Comparison of ENCODE assay signal across 23 cellular contexts in the genomic region with DNA sequence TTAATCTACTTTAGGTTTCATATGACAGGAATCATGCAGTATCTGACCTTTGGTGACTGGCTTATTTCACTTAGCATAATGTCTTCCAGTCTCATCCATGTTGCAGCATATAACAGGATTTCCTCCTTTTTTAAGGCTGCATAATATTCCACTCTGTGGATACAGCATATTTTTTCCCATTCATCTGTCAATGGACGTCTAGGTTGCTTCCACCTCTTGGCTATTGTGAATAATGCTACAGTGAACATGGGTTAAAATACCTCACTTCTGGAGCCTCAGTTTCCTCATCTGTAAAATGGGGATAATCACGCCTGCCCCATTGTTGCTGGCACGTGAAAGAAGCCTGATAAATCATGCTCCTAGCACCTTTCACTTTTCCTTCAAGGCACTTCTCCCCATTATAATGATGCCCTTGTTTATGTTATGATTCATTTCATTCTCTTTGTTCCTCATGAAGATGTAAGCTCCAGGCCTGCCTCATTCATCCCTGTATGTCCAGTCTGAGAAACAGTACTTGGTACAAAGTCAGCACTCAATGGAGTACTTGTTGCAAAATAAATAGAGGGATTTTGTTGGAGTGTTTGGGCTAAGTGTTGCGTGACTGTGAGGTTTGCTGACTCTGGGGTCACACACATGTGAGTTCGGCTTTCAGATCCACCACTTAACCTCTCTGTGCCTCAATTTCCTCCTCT.
"Had no signal": no experiment of that assay in that cellular context is flagged by ENCODE, and none has a peak within 500 bp of the region (broad histone marks: within the 10 kb centered on the region; RNA-seq: fewer than 3 reads in every experiment).

No MANE protein-coding gene starts in this region.

- H3K27me3 Mint-ChIP-seq: activated CD4-positive, alpha-beta memory T cell treated with anti-CD3 and anti-CD28 coated beads for 36 hours; activated CD4-positive, alpha-beta T cell treated with anti-CD3 and anti-CD28 coated beads, Interleukin-2, amount 10 ng/mL, durations not matched to agents 7 days and 5 days; activated naive CD8-positive, alpha-beta T cell; activated T-helper 17 cell treated with anti-CD3 and anti-CD28 coated beads, Interleukin-2, amount 50 U/mL, for 72 hours; T-helper 17 cell had no signal

- DNase-seq: activated CD4-positive, alpha-beta memory T cell treated with anti-CD3 and anti-CD28 coated beads for 36 hours; activated CD4-positive, alpha-beta T cell treated with anti-CD3 and anti-CD28 coated beads, Interleukin-2, amount 10 ng/mL, durations not matched to agents 7 days and 5 days; activated CD4-positive, CD25-positive, alpha-beta regulatory T cell; activated gamma-delta T cell; activated naive CD4-positive, alpha-beta T cell treated with anti-CD3 and anti-CD28 coated beads for 36 hours; activated T-cell treated with anti-CD3 and anti-CD28 coated beads for 4 hours; activated T-cell treated with anti-CD3 and anti-CD28 coated beads, Interleukin-2, amount 50 U/mL, for 48 hours; brain microvascular endothelial cell; cerebellar nuclear complex; KG1; NCI-H1092; NCI-H1417; NCI-H1930; NCI-H2171 treated with DMSO at 0.1 percent for 48 hours; NCI-H226; NCI-H69; PC-3; SHP77 treated with DMSO at 0.1 percent for 48 hours; T-helper 17 cell; T1000 had no signal

- H3K4me1 Mint-ChIP-seq: activated T-helper 17 cell treated with anti-CD3 and anti-CD28 coated beads, Interleukin-2, amount 50 U/mL, for 72 hours had no signal

- H3K4me3 Mint-ChIP-seq: activated CD4-positive, alpha-beta memory T cell treated with anti-CD3 and anti-CD28 coated beads for 36 hours; activated CD4-positive, alpha-beta T cell treated with anti-CD3 and anti-CD28 coated beads, Interleukin-2, amount 10 ng/mL, durations not matched to agents 7 days and 5 days; activated naive CD4-positive, alpha-beta T cell treated with anti-CD3 and anti-CD28 coated beads for 36 hours; activated naive CD8-positive, alpha-beta T cell; activated T-helper 17 cell treated with anti-CD3 and anti-CD28 coated beads, Interleukin-2, amount 50 U/mL, for 72 hours; T-helper 17 cell had no signal

- ATAC-seq: activated T-helper 17 cell treated with anti-CD3 and anti-CD28 coated beads, Interleukin-2, amount 50 U/mL, for 72 hours; PC-3; T-helper 17 cell had no signal

- H3K9me3 Mint-ChIP-seq: activated T-helper 17 cell treated with anti-CD3 and anti-CD28 coated beads, Interleukin-2, amount 50 U/mL, for 72 hours had no signal

- H3K27ac Mint-ChIP-seq: activated CD4-positive, alpha-beta memory T cell treated with anti-CD3 and anti-CD28 coated beads for 36 hours; activated CD4-positive, alpha-beta T cell treated with anti-CD3 and anti-CD28 coated beads, Interleukin-2, amount 10 ng/mL, durations not matched to agents 7 days and 5 days; activated naive CD4-positive, alpha-beta T cell treated with anti-CD3 and anti-CD28 coated beads for 36 hours; activated naive CD8-positive, alpha-beta T cell; activated T-helper 17 cell treated with anti-CD3 and anti-CD28 coated beads, Interleukin-2, amount 50 U/mL, for 72 hours; T-helper 17 cell had no signal

- H3K36me3 ChIP-seq: brain microvascular endothelial cell had no signal

- H3K27me3 ChIP-seq: brain microvascular endothelial cell had no signal

- H3K27ac ChIP-seq: brain microvascular endothelial cell, VCaP had no signal
